ENCODE assay signal across 8 cellular contexts in genomic region chr9:66901141-66901540, GRCh38. TPM values are rescaled to one million over a fixed set of nuclear protein-coding genes. Genes with fewer than 3 reads are reported as not detected.
DNase-seq lines count a peak whose midpoint lies in the region; ATAC-seq and TF ChIP-seq lines count a peak whose summit lies in the region.
"Not testable (repeated sequence)": the region's sequence is repeated elsewhere in the genome, so short reads cannot be mapped to it uniquely, and the experiment has no call there.

No MANE protein-coding gene starts in this region.

- DNase-seq in choroid plexus epithelial cell (ENCODE audit: low read depth); osteoblast (ENCODE audit: insufficient read length, low spot score, missing footprints); vagina (ENCODE audit: extremely low spot score in 2 of 2): not testable (repeated sequence)

- POLR2A ChIA-PET in HEK293 (lab: Yijun Ruan, JAX): not testable (repeated sequence)

- intact Hi-C loops in vagina (cut with DNase I): not testable (repeated sequence)

- peak overlapping the region; percentile 70 for H3K4me2 ChIP-seq in osteoblast (ENCODE audit: insufficient read depth, low read length)

- H2AFZ ChIP-seq in osteoblast (ENCODE audit: low read length): peak overlapping the region; percentile 51

- H3K4me3 ChIP-seq in HEK293 (ENCODE audit: low read depth, low read length): peak overlapping the region; percentile 46
- H3K4me3 ChIP-seq in WI38 (ENCODE audit: low read depth, low read length): peak overlapping the region; percentile 58
- H3K4me3 ChIP-seq in choroid plexus epithelial cell (ENCODE audit: low read depth, low read length): peak overlapping the region; percentile 59
- peak overlapping the region; percentile 41 for H3K4me3 ChIP-seq in iPS-15b (ENCODE audit: low read depth, low read length)
- H3K4me3 ChIP-seq in osteoblast (ENCODE audit: insufficient read depth, low read length): peak overlapping the region; percentile 68
- peak overlapping the region; percentile 59 to 63 for H3K4me3 ChIP-seq in vagina

- not testable (repeated sequence) for H3K36me3 ChIP-seq in HEK293 (ENCODE audit: control insufficient read depth in 2 of 2, insufficient read depth in 1 of 2, low read length in 2 of 2); iPS-15b (ENCODE audit: control insufficient read depth, insufficient read depth, low read length); osteoblast (ENCODE audit: insufficient read depth, low read length); vagina

- TF ChIP-seq POLR2A in vagina (IDR thresholded peaks at IDR 0.05): not testable (repeated sequence)

- H3K27me3 ChIP-seq in iPS-15b (ENCODE audit: control insufficient read depth, insufficient read depth, low read length); osteoblast (ENCODE audit: insufficient read depth, low read length); vagina: not testable (repeated sequence)

- not testable (repeated sequence) for H3K9ac ChIP-seq in iPS-15b (ENCODE audit: low read depth, low read length)

- not testable (repeated sequence) for H3K79me2 ChIP-seq in osteoblast (ENCODE audit: insufficient read depth, low read length)

- H3K4me1 ChIP-seq in HEK293 (ENCODE audit: control insufficient read depth, insufficient read depth, low read length); iPS-15b (ENCODE audit: control insufficient read depth, insufficient read depth, low read length); osteoblast (ENCODE audit: insufficient read depth, low read length); vagina: not testable (repeated sequence)

- CTCF ChIA-PET in HEK293 (lab: Yijun Ruan, JAX): not testable (repeated sequence)

- ATAC-seq in GM18519 (IDR thresholded peaks at IDR 0.05; ENCODE audit: low FRiP score, unreplicated experiment): peak; percentile 12
- ATAC-seq in HG03520 (IDR thresholded peaks at IDR 0.05; ENCODE audit: unreplicated experiment): peak; percentile 28

- not testable (repeated sequence) for H3K9me3 ChIP-seq in HEK293 (ENCODE audit: control insufficient read depth, insufficient read depth, low read depth, low read length); iPS-15b (ENCODE audit: control insufficient read depth, insufficient read depth, low read length); osteoblast (ENCODE audit: low read depth, low read length); vagina

- not testable (repeated sequence) for H4K20me1 ChIP-seq in osteoblast (ENCODE audit: insufficient read depth, low read length)

- TF ChIP-seq CTCF in HEK293 (tag by site-specific recombination; IDR thresholded peaks at IDR 0.05); WI38 (IDR thresholded peaks at IDR 0.05; ENCODE audit: low read depth, low read length); choroid plexus epithelial cell (conservative IDR thresholded peaks at IDR 0.05; ENCODE audit: low read depth, low read length); osteoblast (IDR thresholded peaks at IDR 0.05; ENCODE audit: extremely low read depth, low read depth, low read length); vagina (IDR thresholded peaks at IDR 0.05): not testable (repeated sequence)

- H3K27ac ChIP-seq in HEK293 (ENCODE audit: extremely low read depth, low read depth, low read length); osteoblast (ENCODE audit: low read depth, low read length); vagina: not testable (repeated sequence)

RNA-seq across cellular contexts. Expression of gene ZNF658, which starts 0.6 kb away (rescaled TPM):
- total RNA-seq in osteoblast (5.8 and 7.4 TPM in 2 replicates), vagina (2.7 TPM)
